In the genomic region with DNA sequence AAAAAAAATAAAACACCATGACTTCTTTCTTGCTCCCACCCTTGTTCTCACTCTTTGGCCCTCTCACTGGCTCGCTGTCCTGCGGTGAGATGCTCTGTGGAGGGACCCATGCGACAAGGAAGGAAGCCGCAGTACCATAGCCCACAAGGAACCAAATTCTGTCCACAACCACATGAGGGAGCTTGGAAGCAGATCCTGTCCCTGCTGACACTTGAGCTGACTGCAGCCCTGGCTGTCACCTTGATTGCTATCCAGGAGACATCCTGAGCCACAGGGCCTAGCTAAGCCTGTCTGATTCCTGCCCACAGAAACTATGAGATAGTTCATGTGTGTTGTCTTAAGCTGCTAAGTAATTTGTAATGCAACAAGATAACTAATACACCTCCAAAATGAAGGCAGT, we compare ENCODE assay signal across 8 cellular contexts. TPM values are rescaled to one million over a fixed set of nuclear protein-coding genes. Genes with fewer than 3 reads are reported as not detected.
DNase-seq lines count a peak whose midpoint lies in the region; ATAC-seq and TF ChIP-seq lines count a peak whose summit lies in the region.

No MANE protein-coding gene starts in this region.

- ATAC-seq in gastrocnemius medialis (peak; percentile 43 to 45), GM18517 (IDR thresholded peaks at IDR 0.05; ENCODE audit: unreplicated experiment) (no peak)

- no peak for TF ChIP-seq POLR2A in Peyer's patch (IDR thresholded peaks at IDR 0.05)
- TF ChIP-seq POLR2A in gastrocnemius medialis (IDR thresholded peaks at IDR 0.05) = no peak

- intact Hi-C loops in gastrocnemius medialis (cut with DNase I; ENCODE audit: low total_unique reads) = loop anchor here (1.0 to 5.0 kb wide), 2 partner anchors 91 to 99 kb away; no protein-coding TSS in a partner anchor

- H3K36me3 ChIP-seq in Peyer's patch (no peaks in the 10 kb centered on the region), gastrocnemius medialis (no peaks in the 10 kb centered on the region)

- H3K4me3 ChIP-seq in AG10803 (ENCODE audit: low read length) (no peak overlapping the region), GM12865 (ENCODE audit: low read depth, low read length) (no peak overlapping the region), Peyer's patch (no peak overlapping the region), foreskin fibroblast (ENCODE audit: low read depth in 1 of 2, low read length in 2 of 2) (no peak overlapping the region), gastrocnemius medialis (no peak overlapping the region)

- H3K27ac ChIP-seq in Peyer's patch = no peak overlapping the region
- H3K27ac ChIP-seq in gastrocnemius medialis = peak overlapping the region; percentile 95 to 99 (median 98)

- peaks cover 0 to 6% (median 1%) of the 10 kb centered on the region in 4 donors for H3K4me1 ChIP-seq in Peyer's patch
- H3K4me1 ChIP-seq in gastrocnemius medialis = peaks cover 40 to 46% of the 10 kb centered on the region in 2 donors

- H3K27me3 ChIP-seq in Peyer's patch = no peaks in the 10 kb centered on the region
- no peaks in the 10 kb centered on the region for H3K27me3 ChIP-seq in gastrocnemius medialis

- in situ Hi-C loops in gastrocnemius medialis (cut with MboI; ENCODE audit: low sequenced_read_pairs in 4 of 4) = loop anchor here in 2 of 4 donors (5.0 to 10.0 kb wide), 2 partner anchors 89 to 99 kb away; no protein-coding TSS in a partner anchor

- H3K9me3 ChIP-seq in Peyer's patch = no peaks in the 10 kb centered on the region
- no peaks in the 10 kb centered on the region for H3K9me3 ChIP-seq in gastrocnemius medialis

- peak; percentile 38 for DNase-seq in AG10803 (ENCODE audit: low read depth)
- DNase-seq in GM12865 (ENCODE audit: low read depth) = peak; percentile 25
- peak in 1 of 3 donors; percentile 71 for DNase-seq in Peyer's patch
- DNase-seq in foreskin fibroblast = peak; percentile 36 to 66
- DNase-seq in gastrocnemius medialis = peak; percentile 78 to 85
- DNase-seq in effector CD4-positive, alpha-beta T cell = no peak
- no peak for DNase-seq in NCI-H1930 (lab: John Stamatoyannopoulos, UW)

- TF ChIP-seq CTCF in AG10803 (conservative IDR thresholded peaks at IDR 0.05; ENCODE audit: low read length) = peak; percentile 50
- TF ChIP-seq CTCF in GM12865 (IDR thresholded peaks at IDR 0.05; ENCODE audit: insufficient read depth, low read depth, low read length, missing control alignments) = peak; percentile 6
- TF ChIP-seq CTCF in Peyer's patch (IDR thresholded peaks at IDR 0.05) = peak in 5 of 6 experiments; percentile 14 to 69 (median 60)
- peak; percentile 39 for TF ChIP-seq CTCF in foreskin fibroblast (IDR thresholded peaks at IDR 0.05; ENCODE audit: low read depth, low read length)
- TF ChIP-seq CTCF in gastrocnemius medialis (IDR thresholded peaks at IDR 0.05 in 4 of 5, conservative IDR thresholded peaks at IDR 0.05 in 1 of 5) = peak in 4 of 5 experiments; percentile 65 to 73 (median 68)

RNA-seq across cellular contexts. Expression of gene MT2A, which starts 4.8 kb away (rescaled TPM):
- total RNA-seq in Peyer's patch (1,000 to 10,000 TPM in 1 of 4 donors, 100 to 1,000 TPM in 1, 10 to 100 TPM in 2; 33.2 to 1,072 (median 216) TPM), gastrocnemius medialis (1,000 to 10,000 TPM in 1 of 4 donors, 100 to 1,000 TPM in 3; 250 to 1,131 (median 795) TPM)

RNA-seq across cellular contexts. Expression of gene MT3, which starts 14.3 kb away (rescaled TPM):
- total RNA-seq in Peyer's patch (not detected), gastrocnemius medialis (not detected)

RNA-seq across cellular contexts. Expression of gene MT1E, which starts 22.0 kb away (rescaled TPM):
- total RNA-seq in Peyer's patch (1,000 to 10,000 TPM in 1 of 4 donors, 100 to 1,000 TPM in 1, 10 to 100 TPM in 2; 53.9 to 2,225 (median 195) TPM), gastrocnemius medialis (100 to 1,000 TPM in 3 of 4 donors, 10 to 100 TPM in 1; 63.0 to 434 (median 267) TPM)

RNA-seq across cellular contexts. Expression of gene MT1M, which starts 28.9 kb away (rescaled TPM):
- total RNA-seq in Peyer's patch = 100 to 1,000 TPM in 1 of 4 donors, 10 to 100 TPM in 1, 1 to 10 TPM in 2; 3.5 to 252 (median 11.3) TPM
- total RNA-seq in gastrocnemius medialis = 1 to 10 TPM in 3 of 4 donors, not detected in 1; 5.3 to 10.0 (median 7.3) TPM

RNA-seq across cellular contexts. Expression of gene MT1A, which starts 34.9 kb away (rescaled TPM):
- 100 to 1,000 TPM in 1 of 4 donors, not detected in 3; 102 TPM for total RNA-seq in Peyer's patch
- 10 to 100 TPM in 3 of 4 donors, not detected in 1; 17.3 to 34.9 (median 20.2) TPM for total RNA-seq in gastrocnemius medialis

Comparison
In these comparisons a context has a peak if more than half of its experiments do, and no peak if none do; other contexts are left out.
1. DNase-seq: peak in AG10803 (single experiment), GM12865 (single experiment), foreskin fibroblast (2 of 2) and gastrocnemius medialis (2 of 2); none in effector CD4-positive, alpha-beta T cell (single experiment) and NCI-H1930 (0 of 2).
2. CTCF ChIP-seq: peak in every context shown above with its lines; median percentile 68 in gastrocnemius medialis; 60 in Peyer's patch; 50 in AG10803; 39 in foreskin fibroblast; 6 in GM12865.
3. H3K27ac ChIP-seq: peak in gastrocnemius medialis (4 of 4); none in Peyer's patch (0 of 4).